ENCODE assay signal across 1 cellular context in the genomic region with DNA sequence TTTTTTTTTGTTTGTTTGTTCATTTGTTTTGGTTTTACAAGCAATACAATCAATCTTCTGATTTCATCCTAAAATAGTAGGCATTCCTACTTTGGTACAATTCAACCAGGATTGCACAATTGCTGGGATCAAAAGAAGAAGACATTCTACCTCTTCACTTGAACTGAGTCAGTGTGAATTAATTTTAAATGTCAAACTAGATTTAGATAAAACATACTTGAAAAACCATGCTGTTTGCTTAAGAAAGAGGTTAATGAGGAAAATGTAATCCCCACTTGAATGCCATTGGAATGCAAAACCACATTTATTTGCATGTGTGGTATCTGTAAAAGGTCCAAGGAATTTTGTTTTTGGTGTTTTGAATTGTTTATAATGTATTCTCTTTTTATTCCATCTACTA.
TF ChIP-seq lines count a peak whose summit lies in the region.

No MANE protein-coding gene starts in this region.

TF ChIP-seq in SK-N-SH, 30 proteins besides CTCF, POLR2A, EP300 and RAD21 (continued from another document):
- TF ChIP-seq, protein P1, sequence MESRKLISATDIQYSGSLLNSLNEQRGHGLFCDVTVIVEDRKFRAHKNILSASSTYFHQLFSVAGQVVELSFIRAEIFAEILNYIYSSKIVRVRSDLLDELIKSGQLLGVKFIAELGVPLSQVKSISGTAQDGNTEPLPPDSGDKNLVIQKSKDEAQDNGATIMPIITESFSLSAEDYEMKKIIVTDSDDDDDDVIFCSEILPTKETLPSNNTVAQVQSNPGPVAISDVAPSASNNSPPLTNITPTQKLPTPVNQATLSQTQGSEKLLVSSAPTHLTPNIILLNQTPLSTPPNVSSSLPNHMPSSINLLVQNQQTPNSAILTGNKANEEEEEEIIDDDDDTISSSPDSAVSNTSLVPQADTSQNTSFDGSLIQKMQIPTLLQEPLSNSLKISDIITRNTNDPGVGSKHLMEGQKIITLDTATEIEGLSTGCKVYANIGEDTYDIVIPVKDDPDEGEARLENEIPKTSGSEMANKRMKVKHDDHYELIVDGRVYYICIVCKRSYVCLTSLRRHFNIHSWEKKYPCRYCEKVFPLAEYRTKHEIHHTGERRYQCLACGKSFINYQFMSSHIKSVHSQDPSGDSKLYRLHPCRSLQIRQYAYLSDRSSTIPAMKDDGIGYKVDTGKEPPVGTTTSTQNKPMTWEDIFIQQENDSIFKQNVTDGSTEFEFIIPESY (IDR thresholded peaks at IDR 0.05; ENCODE audit: borderline replicate concordance, low read depth): peak; percentile 75; the same call in 1 of the 2 replicates
- TF ChIP-seq TEAD4 (IDR thresholded peaks at IDR 0.05; ENCODE audit: borderline replicate concordance, insufficient read depth) (peak; percentile 86), GATA2 (CRISPR knock-in tag; IDR thresholded peaks at IDR 0.05) (no peak), RXRA (IDR thresholded peaks at IDR 0.05; ENCODE audit: borderline replicate concordance, low read depth) (peak; percentile 84; the same call in 1 of the 2 replicates)
- TF ChIP-seq, protein P2, sequence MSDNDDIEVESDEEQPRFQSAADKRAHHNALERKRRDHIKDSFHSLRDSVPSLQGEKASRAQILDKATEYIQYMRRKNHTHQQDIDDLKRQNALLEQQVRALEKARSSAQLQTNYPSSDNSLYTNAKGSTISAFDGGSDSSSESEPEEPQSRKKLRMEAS (IDR thresholded peaks at IDR 0.05; ENCODE audit: low read depth): 0 out of 2 replicates have a peak, but pooled peaks have one; percentile 28
- TF ChIP-seq, protein P3, sequence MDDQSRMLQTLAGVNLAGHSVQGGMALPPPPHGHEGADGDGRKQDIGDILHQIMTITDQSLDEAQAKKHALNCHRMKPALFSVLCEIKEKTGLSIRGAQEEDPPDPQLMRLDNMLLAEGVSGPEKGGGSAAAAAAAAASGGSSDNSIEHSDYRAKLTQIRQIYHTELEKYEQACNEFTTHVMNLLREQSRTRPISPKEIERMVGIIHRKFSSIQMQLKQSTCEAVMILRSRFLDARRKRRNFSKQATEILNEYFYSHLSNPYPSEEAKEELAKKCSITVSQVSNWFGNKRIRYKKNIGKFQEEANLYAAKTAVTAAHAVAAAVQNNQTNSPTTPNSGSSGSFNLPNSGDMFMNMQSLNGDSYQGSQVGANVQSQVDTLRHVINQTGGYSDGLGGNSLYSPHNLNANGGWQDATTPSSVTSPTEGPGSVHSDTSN (IDR thresholded peaks at IDR 0.05): peak; percentile 91
